Comparison of ENCODE assay signal across 19 cellular contexts in genomic region chr6:43452896-43453295, GRCh38. TPM values are rescaled to one million over a fixed set of nuclear protein-coding genes. Genes with fewer than 3 reads are reported as not detected.
"Had no signal": no experiment of that assay in that cellular context is flagged by ENCODE, and none has a peak within 500 bp of the region (broad histone marks: within the 10 kb centered on the region; RNA-seq: fewer than 3 reads in every experiment).

No MANE protein-coding gene starts in this region.

- H3K4me1 ChIP-seq: testis had no signal

- FAIRE-seq: kidney had no signal

- H3K9me3 ChIP-seq: esophagus muscularis mucosa, gastrocnemius medialis, left ventricle myocardium inferior, lower lobe of right lung, spleen, testis had no signal

- ATAC-seq: gastrocnemius medialis; left cardiac atrium; lower lobe of right lung; sciatic nerve; stimulated activated memory B cell treated with anti-CD40 and anti-IgM and Interleukin-4, amounts not matched to agents 10 μg/mL and 1 μg/mL and 100 μg/mL, for 72 hours had no signal

- H3K27ac ChIP-seq: epithelial cell of prostate, esophagus muscularis mucosa, gastrocnemius medialis, lower lobe of right lung, spleen, testis, tibial nerve had no signal

- H3K27me3 ChIP-seq: testis had no signal

- H3K27ac Mint-ChIP-seq: memory B cell; mesothelial cell of epicardium; stimulated activated memory B cell treated with anti-CD40 and anti-IgM and Interleukin-4, amounts not matched to agents 10 μg/mL and 1 μg/mL and 100 μg/mL, for 72 hours; stimulated activated naive CD8-positive, alpha-beta T cell treated with anti-CD3 and anti-CD28 coated beads, Interleukin-15, Interleukin-2, amounts not matched to agents 100 ng/mL and 50 ng/mL, for 24 hours had no signal

- H3K9me3 Mint-ChIP-seq: memory B cell; mesothelial cell of epicardium; stimulated activated memory B cell treated with anti-CD40 and anti-IgM and Interleukin-4, amounts not matched to agents 10 μg/mL and 1 μg/mL and 100 μg/mL, for 72 hours; stimulated activated naive CD8-positive, alpha-beta T cell treated with anti-CD3 and anti-CD28 coated beads, Interleukin-15, Interleukin-2, amounts not matched to agents 100 ng/mL and 50 ng/mL, for 24 hours had no signal

- DNase-seq: effector memory CD4-positive, alpha-beta T cell; gastrocnemius medialis; kidney; left cardiac atrium; left ventricle myocardium inferior; lower lobe of right lung; spleen; stimulated activated CD4-positive, alpha-beta T cell treated with anti-CD3 and anti-CD28 coated beads, Interleukin-15, amount 100 ng/mL, for 24 hours; stimulated activated CD4-positive, alpha-beta T cell treated with anti-CD3 and anti-CD28 coated beads, Interleukin-1b, Interleukin-23, amount 100 ng/mL, for 48 hours; stimulated activated CD4-positive, alpha-beta T cell treated with anti-CD3 and anti-CD28 coated beads, Interleukin-4, amount 100 ng/mL, for 24 hours; testis had no signal

- H3K4me3 Mint-ChIP-seq: memory B cell; mesothelial cell of epicardium; stimulated activated memory B cell treated with anti-CD40 and anti-IgM and Interleukin-4, amounts not matched to agents 10 μg/mL and 1 μg/mL and 100 μg/mL, for 72 hours; stimulated activated naive CD8-positive, alpha-beta T cell treated with anti-CD3 and anti-CD28 coated beads, Interleukin-15, Interleukin-2, amounts not matched to agents 100 ng/mL and 50 ng/mL, for 24 hours had no signal

- H3K4me3 ChIP-seq: esophagus muscularis mucosa, gastrocnemius medialis, left ventricle myocardium inferior, lower lobe of right lung, spleen, testis, tibial nerve had no signal

RNA-seq across cellular contexts. Expression of gene LRRC73, which starts 57.2 kb away (rescaled TPM):
- total RNA-seq: gastrocnemius medialis had no signal
